ENCODE assay signal across 1 cellular context in genomic region chr3:152857082-152857481, GRCh38.
A peak's percentile ranks its signal among the peaks of the same experiment; 100 is the strongest.
TF ChIP-seq lines count a peak whose summit lies in the region.

No MANE protein-coding gene starts in this region.

TF ChIP-seq in K562, 482 proteins besides CTCF, POLR2A, EP300 and RAD21 (continued from another document and continues in another):
- TF ChIP-seq, protein P1, sequence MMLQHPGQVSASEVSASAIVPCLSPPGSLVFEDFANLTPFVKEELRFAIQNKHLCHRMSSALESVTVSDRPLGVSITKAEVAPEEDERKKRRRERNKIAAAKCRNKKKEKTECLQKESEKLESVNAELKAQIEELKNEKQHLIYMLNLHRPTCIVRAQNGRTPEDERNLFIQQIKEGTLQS (IDR thresholded peaks at IDR 0.05), result peak; percentile 78
- TF ChIP-seq, protein P1 (CRISPR knock-in tag; conservative IDR thresholded peaks at IDR 0.05), result no peak; the same call in 1 of the 2 replicates
- TF ChIP-seq REST (CRISPR knock-in tag; IDR thresholded peaks at IDR 0.05; ENCODE audit: low read depth) (no peak), PHB (CRISPR knock-in tag; IDR thresholded peaks at IDR 0.05) (no peak), RBM34 (IDR thresholded peaks at IDR 0.05; ENCODE audit: borderline replicate concordance, insufficient read depth, low read length) (no peak), SUPT5H (IDR thresholded peaks at IDR 0.05) (no peak), E2F3 (CRISPR knock-in tag; IDR thresholded peaks at IDR 0.05) (no peak), SP2 (IDR thresholded peaks at IDR 0.05; ENCODE audit: extremely low read depth, low read depth, low read length, poor library complexity, severe bottlenecking) (no peak), MAFF (IDR thresholded peaks at IDR 0.05; ENCODE audit: low read length) (peak; percentile 79), TGIF2 (CRISPR knock-in tag; IDR thresholded peaks at IDR 0.05) (no peak), POU5F1 (IDR thresholded peaks at IDR 0.05; ENCODE audit: borderline replicate concordance, low read depth, low read length, partially characterized antibody) (no peak), ELK3 (CRISPR knock-in tag; IDR thresholded peaks at IDR 0.05) (no peak), MEIS2 (IDR thresholded peaks at IDR 0.05; ENCODE audit: partially characterized antibody) (peak; percentile 70), CREM (IDR thresholded peaks at IDR 0.05; ENCODE audit: low read depth) (peak; percentile 30; the same call in 1 of the 2 replicates), HNRNPK (IDR thresholded peaks at IDR 0.05; ENCODE audit: low read depth, low read length, poor library complexity, severe bottlenecking) (no peak), ZNF445 (CRISPR knock-in tag; IDR thresholded peaks at IDR 0.05; ENCODE audit: low read depth) (no peak), ZNF57 (CRISPR knock-in tag; IDR thresholded peaks at IDR 0.05) (no peak), SMAD4 (CRISPR knock-in tag; conservative IDR thresholded peaks at IDR 0.05) (peak; percentile 72), BRF2 (IDR thresholded peaks at IDR 0.05; ENCODE audit: borderline replicate concordance, insufficient read depth, insufficient read length) (no peak), SMARCA4 (IDR thresholded peaks at IDR 0.05) (peak; percentile 74), TSHZ1 (CRISPR knock-in tag; IDR thresholded peaks at IDR 0.05) (no peak), ILF3 (IDR thresholded peaks at IDR 0.05; ENCODE audit: borderline replicate concordance) (no peak), MAFK (IDR thresholded peaks at IDR 0.05; ENCODE audit: low read length) (peak; percentile 80), ZNF146 (CRISPR knock-in tag; IDR thresholded peaks at IDR 0.05; ENCODE audit: unreplicated experiment) (no peak), EZH2 (IDR thresholded peaks at IDR 0.05; ENCODE audit: borderline replicate concordance, low read depth, low read length) (no peak), GABPA (tag; conservative IDR thresholded peaks at IDR 0.05; ENCODE audit: low read depth) (no peak), TEAD1 (CRISPR knock-in tag; IDR thresholded peaks at IDR 0.05) (no peak), CEBPG (CRISPR knock-in tag; IDR thresholded peaks at IDR 0.05) (no peak), CEBPG (tag; conservative IDR thresholded peaks at IDR 0.05 in 1 of 2, IDR thresholded peaks at IDR 0.05 in 1 of 2) (peak; percentile 44 to 72; a peak in 2 of 4 replicates), PHTF2 (CRISPR knock-in tag; IDR thresholded peaks at IDR 0.05) (no peak), EWSR1 (IDR thresholded peaks at IDR 0.05; ENCODE audit: borderline replicate concordance, low read depth, partially characterized antibody) (no peak), ZBTB17 (CRISPR knock-in tag; IDR thresholded peaks at IDR 0.05) (no peak), ZNF431 (CRISPR knock-in tag; IDR thresholded peaks at IDR 0.05) (no peak), ZNF77 (CRISPR knock-in tag; IDR thresholded peaks at IDR 0.05) (no peak), TAF15 (IDR thresholded peaks at IDR 0.05; ENCODE audit: low read depth, low read length) (no peak), CCNT2 (IDR thresholded peaks at IDR 0.05; ENCODE audit: borderline replicate concordance, extremely low read depth, insufficient read length, low read depth, low read length) (no peak), RCOR1 (IDR thresholded peaks at IDR 0.05; ENCODE audit: borderline replicate concordance in 1 of 2, low read depth in 2 of 2, low read length in 2 of 2) (peak in 1 of 2 experiments; percentile 95; a peak in 3 of 4 replicates), PYGO2 (tag; IDR thresholded peaks at IDR 0.05) (no peak), KLF13 (tag; IDR thresholded peaks at IDR 0.05; ENCODE audit: borderline replicate concordance, low read depth) (no peak), KLF16 (IDR thresholded peaks at IDR 0.05) (no peak), NFE2 (IDR thresholded peaks at IDR 0.05; ENCODE audit: low read depth) (peak; percentile 90)
- TF ChIP-seq, protein P2, sequence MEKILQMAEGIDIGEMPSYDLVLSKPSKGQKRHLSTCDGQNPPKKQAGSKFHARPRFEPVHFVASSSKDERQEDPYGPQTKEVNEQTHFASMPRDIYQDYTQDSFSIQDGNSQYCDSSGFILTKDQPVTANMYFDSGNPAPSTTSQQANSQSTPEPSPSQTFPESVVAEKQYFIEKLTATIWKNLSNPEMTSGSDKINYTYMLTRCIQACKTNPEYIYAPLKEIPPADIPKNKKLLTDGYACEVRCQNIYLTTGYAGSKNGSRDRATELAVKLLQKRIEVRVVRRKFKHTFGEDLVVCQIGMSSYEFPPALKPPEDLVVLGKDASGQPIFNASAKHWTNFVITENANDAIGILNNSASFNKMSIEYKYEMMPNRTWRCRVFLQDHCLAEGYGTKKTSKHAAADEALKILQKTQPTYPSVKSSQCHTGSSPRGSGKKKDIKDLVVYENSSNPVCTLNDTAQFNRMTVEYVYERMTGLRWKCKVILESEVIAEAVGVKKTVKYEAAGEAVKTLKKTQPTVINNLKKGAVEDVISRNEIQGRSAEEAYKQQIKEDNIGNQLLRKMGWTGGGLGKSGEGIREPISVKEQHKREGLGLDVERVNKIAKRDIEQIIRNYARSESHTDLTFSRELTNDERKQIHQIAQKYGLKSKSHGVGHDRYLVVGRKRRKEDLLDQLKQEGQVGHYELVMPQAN (IDR thresholded peaks at IDR 0.05; ENCODE audit: borderline replicate concordance), result no peak
- TF ChIP-seq, protein P3, sequence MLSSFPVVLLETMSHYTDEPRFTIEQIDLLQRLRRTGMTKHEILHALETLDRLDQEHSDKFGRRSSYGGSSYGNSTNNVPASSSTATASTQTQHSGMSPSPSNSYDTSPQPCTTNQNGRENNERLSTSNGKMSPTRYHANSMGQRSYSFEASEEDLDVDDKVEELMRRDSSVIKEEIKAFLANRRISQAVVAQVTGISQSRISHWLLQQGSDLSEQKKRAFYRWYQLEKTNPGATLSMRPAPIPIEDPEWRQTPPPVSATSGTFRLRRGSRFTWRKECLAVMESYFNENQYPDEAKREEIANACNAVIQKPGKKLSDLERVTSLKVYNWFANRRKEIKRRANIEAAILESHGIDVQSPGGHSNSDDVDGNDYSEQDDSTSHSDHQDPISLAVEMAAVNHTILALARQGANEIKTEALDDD (IDR thresholded peaks at IDR 0.05), result peak; percentile 95
- TF ChIP-seq, protein P4, sequence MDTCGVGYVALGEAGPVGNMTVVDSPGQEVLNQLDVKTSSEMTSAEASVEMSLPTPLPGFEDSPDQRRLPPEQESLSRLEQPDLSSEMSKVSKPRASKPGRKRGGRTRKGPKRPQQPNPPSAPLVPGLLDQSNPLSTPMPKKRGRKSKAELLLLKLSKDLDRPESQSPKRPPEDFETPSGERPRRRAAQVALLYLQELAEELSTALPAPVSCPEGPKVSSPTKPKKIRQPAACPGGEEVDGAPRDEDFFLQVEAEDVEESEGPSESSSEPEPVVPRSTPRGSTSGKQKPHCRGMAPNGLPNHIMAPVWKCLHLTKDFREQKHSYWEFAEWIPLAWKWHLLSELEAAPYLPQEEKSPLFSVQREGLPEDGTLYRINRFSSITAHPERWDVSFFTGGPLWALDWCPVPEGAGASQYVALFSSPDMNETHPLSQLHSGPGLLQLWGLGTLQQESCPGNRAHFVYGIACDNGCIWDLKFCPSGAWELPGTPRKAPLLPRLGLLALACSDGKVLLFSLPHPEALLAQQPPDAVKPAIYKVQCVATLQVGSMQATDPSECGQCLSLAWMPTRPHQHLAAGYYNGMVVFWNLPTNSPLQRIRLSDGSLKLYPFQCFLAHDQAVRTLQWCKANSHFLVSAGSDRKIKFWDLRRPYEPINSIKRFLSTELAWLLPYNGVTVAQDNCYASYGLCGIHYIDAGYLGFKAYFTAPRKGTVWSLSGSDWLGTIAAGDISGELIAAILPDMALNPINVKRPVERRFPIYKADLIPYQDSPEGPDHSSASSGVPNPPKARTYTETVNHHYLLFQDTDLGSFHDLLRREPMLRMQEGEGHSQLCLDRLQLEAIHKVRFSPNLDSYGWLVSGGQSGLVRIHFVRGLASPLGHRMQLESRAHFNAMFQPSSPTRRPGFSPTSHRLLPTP (IDR thresholded peaks at IDR 0.05; ENCODE audit: borderline replicate concordance, extremely low read depth, insufficient read length), result no peak
- TF ChIP-seq, protein P5, sequence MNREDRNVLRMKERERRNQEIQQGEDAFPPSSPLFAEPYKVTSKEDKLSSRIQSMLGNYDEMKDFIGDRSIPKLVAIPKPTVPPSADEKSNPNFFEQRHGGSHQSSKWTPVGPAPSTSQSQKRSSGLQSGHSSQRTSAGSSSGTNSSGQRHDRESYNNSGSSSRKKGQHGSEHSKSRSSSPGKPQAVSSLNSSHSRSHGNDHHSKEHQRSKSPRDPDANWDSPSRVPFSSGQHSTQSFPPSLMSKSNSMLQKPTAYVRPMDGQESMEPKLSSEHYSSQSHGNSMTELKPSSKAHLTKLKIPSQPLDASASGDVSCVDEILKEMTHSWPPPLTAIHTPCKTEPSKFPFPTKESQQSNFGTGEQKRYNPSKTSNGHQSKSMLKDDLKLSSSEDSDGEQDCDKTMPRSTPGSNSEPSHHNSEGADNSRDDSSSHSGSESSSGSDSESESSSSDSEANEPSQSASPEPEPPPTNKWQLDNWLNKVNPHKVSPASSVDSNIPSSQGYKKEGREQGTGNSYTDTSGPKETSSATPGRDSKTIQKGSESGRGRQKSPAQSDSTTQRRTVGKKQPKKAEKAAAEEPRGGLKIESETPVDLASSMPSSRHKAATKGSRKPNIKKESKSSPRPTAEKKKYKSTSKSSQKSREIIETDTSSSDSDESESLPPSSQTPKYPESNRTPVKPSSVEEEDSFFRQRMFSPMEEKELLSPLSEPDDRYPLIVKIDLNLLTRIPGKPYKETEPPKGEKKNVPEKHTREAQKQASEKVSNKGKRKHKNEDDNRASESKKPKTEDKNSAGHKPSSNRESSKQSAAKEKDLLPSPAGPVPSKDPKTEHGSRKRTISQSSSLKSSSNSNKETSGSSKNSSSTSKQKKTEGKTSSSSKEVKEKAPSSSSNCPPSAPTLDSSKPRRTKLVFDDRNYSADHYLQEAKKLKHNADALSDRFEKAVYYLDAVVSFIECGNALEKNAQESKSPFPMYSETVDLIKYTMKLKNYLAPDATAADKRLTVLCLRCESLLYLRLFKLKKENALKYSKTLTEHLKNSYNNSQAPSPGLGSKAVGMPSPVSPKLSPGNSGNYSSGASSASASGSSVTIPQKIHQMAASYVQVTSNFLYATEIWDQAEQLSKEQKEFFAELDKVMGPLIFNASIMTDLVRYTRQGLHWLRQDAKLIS (CRISPR knock-in tag; IDR thresholded peaks at IDR 0.05), result no peak
